In genomic region chrX:155819966-155820491, GRCh38 we compare ENCODE assay signal across 9 cellular contexts.
DNase-seq lines count a peak whose midpoint lies in the region; ATAC-seq and TF ChIP-seq lines count a peak whose summit lies in the region.
"Had no signal": no experiment of that assay in that cellular context is flagged by ENCODE, and none has a peak within 500 bp of the region (broad histone marks: within the 10 kb centered on the region; RNA-seq: fewer than 3 reads in every experiment).

No MANE protein-coding gene starts in this region.

- H3K9ac ChIP-seq in fibroblast of lung (ENCODE audit: insufficient read depth, low read length) (no peak overlapping the region), neural progenitor cell (no peak overlapping the region)

- H3K4me1 ChIP-seq in fibroblast of lung (ENCODE audit: control insufficient read depth, extremely low read depth, insufficient read depth, low read length) (no peaks in the 10 kb centered on the region), neural progenitor cell (no peaks in the 10 kb centered on the region)

- no peaks in the 10 kb centered on the region for H3K79me2 ChIP-seq in fibroblast of lung (ENCODE audit: control insufficient read depth, insufficient read depth, low read length)
- H3K79me2 ChIP-seq in neural progenitor cell (ENCODE audit: low read depth) = no peaks in the 10 kb centered on the region

- POLR2A ChIA-PET in activated CD8-positive, alpha-beta T cell treated with anti-CD3 and anti-CD28 coated beads, Interleukin-2, amount 10 ng/mL, durations not matched to agents 7 days and 5 days (lab: Charles Lee) = no interaction called here

- H3K36me3 Mint-ChIP-seq in activated CD8-positive, alpha-beta T cell treated with anti-CD3 and anti-CD28 coated beads, Interleukin-2, amount 10 ng/mL, durations not matched to agents 7 days and 5 days (ENCODE audit: low read depth) = no peaks in the 10 kb centered on the region
- no peaks in the 10 kb centered on the region for H3K36me3 Mint-ChIP-seq in neural progenitor cell
- H3K36me3 Mint-ChIP-seq: activated naive CD4-positive, alpha-beta T cell treated with anti-CD3 and anti-CD28 coated beads, Interleukin-2, amount 50 U/mL, for 24 hours had no signal

- no peak overlapping the region for H3K27ac Mint-ChIP-seq in activated CD8-positive, alpha-beta T cell treated with anti-CD3 and anti-CD28 coated beads, Interleukin-2, amount 10 ng/mL, durations not matched to agents 7 days and 5 days
- no peak overlapping the region for H3K27ac Mint-ChIP-seq in neural progenitor cell
- H3K27ac Mint-ChIP-seq: activated naive CD4-positive, alpha-beta T cell treated with anti-CD3 and anti-CD28 coated beads, Interleukin-2, amount 50 U/mL, for 24 hours had no signal

- no peaks in the 10 kb centered on the region for H3K9me3 ChIP-seq in fibroblast of lung (ENCODE audit: control insufficient read depth, insufficient read depth, low read depth, low read length)
- H3K9me3 ChIP-seq in neural progenitor cell (ENCODE audit: low read depth) = no peaks in the 10 kb centered on the region

- DNase-seq in EH (ENCODE audit: low read depth) (peak; percentile 82), HT1080 (ENCODE audit: low read depth) (peak; percentile 61), NCI-H82 treated with DMSO at 0.1 percent for 48 hours (lab: John Stamatoyannopoulos, UW; ENCODE audit: unreplicated experiment) (peak; percentile 6), fibroblast of lung (ENCODE audit: low read depth in 2 of 2) (peak; percentile 79 to 88), neural progenitor cell (ENCODE audit: low spot score) (peak; percentile 68), ureter (ENCODE audit: low spot score) (peak; percentile 79)
- DNase-seq in activated CD8-positive, alpha-beta T cell treated with anti-CD3 and anti-CD28 coated beads, Interleukin-2, amount 10 ng/mL, durations not matched to agents 7 days and 5 days = peak; percentile 60

- H3K4me3 ChIP-seq in fibroblast of lung (replicated peaks in 1 of 4; ENCODE audit: control extremely low read depth in 1 of 4, insufficient read depth in 1 of 4, low read depth in 3 of 4, low read length in 4 of 4) = no peak overlapping the region
- no peak overlapping the region for H3K4me3 ChIP-seq in neural progenitor cell

- H3K4me2 ChIP-seq in fibroblast of lung (ENCODE audit: extremely low read depth, insufficient read depth, low read length) (no peak overlapping the region), neural progenitor cell (no peak overlapping the region)

- TF ChIP-seq CTCF in fibroblast of lung (conservative IDR thresholded peaks at IDR 0.05 in 1 of 2, IDR thresholded peaks at IDR 0.05 in 1 of 2; ENCODE audit: low read depth in 1 of 2, low read length in 2 of 2) (peak; percentile 65 to 74), neural progenitor cell (IDR thresholded peaks at IDR 0.05) (peak; percentile 68)

- peaks cover 8% of the 10 kb centered on the region for H3K27me3 Mint-ChIP-seq in activated CD8-positive, alpha-beta T cell treated with anti-CD3 and anti-CD28 coated beads, Interleukin-2, amount 10 ng/mL, durations not matched to agents 7 days and 5 days (ENCODE audit: low read depth)
- peaks cover 3% of the 10 kb centered on the region for H3K27me3 Mint-ChIP-seq in neural progenitor cell (ENCODE audit: insufficient read depth, low read depth)

- H4K20me1 ChIP-seq in fibroblast of lung (ENCODE audit: control insufficient read depth, extremely low read depth, insufficient read depth, low read length) (no peaks in the 10 kb centered on the region), neural progenitor cell (ENCODE audit: low read depth) (no peaks in the 10 kb centered on the region)

- H3K27me3 ChIP-seq in fibroblast of lung (ENCODE audit: control insufficient read depth, insufficient read depth, low read length) (no peaks in the 10 kb centered on the region), neural progenitor cell (no peaks in the 10 kb centered on the region)

- CTCF ChIA-PET in activated CD8-positive, alpha-beta T cell treated with anti-CD3 and anti-CD28 coated beads, Interleukin-2, amount 10 ng/mL, durations not matched to agents 7 days and 5 days (lab: Charles Lee) = no interaction called here

- H2AFZ ChIP-seq in fibroblast of lung (ENCODE audit: low read length) (no peak overlapping the region), neural progenitor cell (replicated peaks) (no peak overlapping the region)

- H3K36me3 ChIP-seq in fibroblast of lung (ENCODE audit: control insufficient read depth, insufficient read depth, low read length) (no peaks in the 10 kb centered on the region), neural progenitor cell (no peaks in the 10 kb centered on the region)

- no peaks in the 10 kb centered on the region for H3K9me3 Mint-ChIP-seq in activated CD8-positive, alpha-beta T cell treated with anti-CD3 and anti-CD28 coated beads, Interleukin-2, amount 10 ng/mL, durations not matched to agents 7 days and 5 days (ENCODE audit: insufficient read depth)
- H3K9me3 Mint-ChIP-seq in neural progenitor cell = peaks cover 10% of the 10 kb centered on the region

- peak; percentile 55 for ATAC-seq in activated CD8-positive, alpha-beta T cell treated with anti-CD3 and anti-CD28 coated beads, Interleukin-2, amount 10 ng/mL, durations not matched to agents 7 days and 5 days
- ATAC-seq in HG02763 (IDR thresholded peaks at IDR 0.05; ENCODE audit: unreplicated experiment) = no peak

- H3K4me1 Mint-ChIP-seq in activated CD8-positive, alpha-beta T cell treated with anti-CD3 and anti-CD28 coated beads, Interleukin-2, amount 10 ng/mL, durations not matched to agents 7 days and 5 days (ENCODE audit: low read depth) = peaks cover 4% of the 10 kb centered on the region
- no peaks in the 10 kb centered on the region for H3K4me1 Mint-ChIP-seq in neural progenitor cell
- H3K4me1 Mint-ChIP-seq: activated naive CD4-positive, alpha-beta T cell treated with anti-CD3 and anti-CD28 coated beads, Interleukin-2, amount 50 U/mL, for 24 hours had no signal

- no peaks in the 10 kb centered on the region for H3F3A ChIP-seq in neural progenitor cell (ENCODE audit: low read depth)

- no peak overlapping the region for H3K4me3 Mint-ChIP-seq in activated CD8-positive, alpha-beta T cell treated with anti-CD3 and anti-CD28 coated beads, Interleukin-2, amount 10 ng/mL, durations not matched to agents 7 days and 5 days
- H3K4me3 Mint-ChIP-seq in neural progenitor cell = no peak overlapping the region
- H3K4me3 Mint-ChIP-seq: activated naive CD4-positive, alpha-beta T cell treated with anti-CD3 and anti-CD28 coated beads, Interleukin-2, amount 50 U/mL, for 24 hours had no signal

- H3K27ac ChIP-seq in fibroblast of lung (ENCODE audit: insufficient read depth, low read length) = no peak overlapping the region
- H3K27ac ChIP-seq in neural progenitor cell = no peak overlapping the region

Comparison
In these comparisons a context has a peak if more than half of its experiments do, and no peak if none do; other contexts are left out.
1. DNase-seq: peak in every context shown above with its lines; median percentile 84 in fibroblast of lung; 82 in EH; 79 in ureter; 68 in neural progenitor cell; 61 in HT1080; 60 in activated CD8-positive, alpha-beta T cell treated with anti-CD3 and anti-CD28 coated beads, Interleukin-2, amount 10 ng/mL, durations not matched to agents 7 days and 5 days; 6 in NCI-H82 treated with DMSO at 0.1 percent for 48 hours.